Comparison of ENCODE assay signal across 15 cellular contexts in genomic region chr12:69397978-69398377, GRCh38. TPM values are rescaled to one million over a fixed set of nuclear protein-coding genes. Genes with fewer than 3 reads are reported as not detected.
"Had no signal": no experiment of that assay in that cellular context is flagged by ENCODE, and none has a peak within 500 bp of the region (broad histone marks: within the 10 kb centered on the region; RNA-seq: fewer than 3 reads in every experiment).

No MANE protein-coding gene starts in this region.

- H3K4me1 ChIP-seq: colonic mucosa, gastroesophageal sphincter, tibial nerve had no signal

- H3K27me3 ChIP-seq: colonic mucosa, gastroesophageal sphincter, heart right ventricle, tibial nerve had no signal

- H3K9me3 ChIP-seq: colonic mucosa, gastroesophageal sphincter had no signal

- H3K4me3 ChIP-seq: colonic mucosa, gastroesophageal sphincter, heart right ventricle, tibial nerve had no signal

- DNase-seq: activated CD4-positive, alpha-beta T cell treated with anti-CD3 and anti-CD28 coated beads, Interleukin-2, amount 50 U/mL, for 4 hours; activated effector memory CD4-positive, alpha-beta T cell treated with anti-CD3 and anti-CD28 coated beads, Interleukin-2, amount 50 U/mL, for 16 hours; activated naive CD4-positive, alpha-beta T cell treated with anti-CD3 and anti-CD28 coated beads, Interleukin-2, amount 50 U/mL, for 16 hours; activated T-cell treated with anti-CD3 and anti-CD28 coated beads, Interleukin-2, amount 50 U/mL, for 72 hours; caudate nucleus; colonic mucosa; endodermal cell; heart right ventricle; left ventricle myocardium superior; occipital lobe; retina had no signal

- H3K27ac ChIP-seq: colonic mucosa, epithelial cell of prostate, gastroesophageal sphincter, heart right ventricle, tibial nerve had no signal

- H3K36me3 ChIP-seq: colonic mucosa, heart right ventricle had no signal

- ATAC-seq: activated T-cell treated with anti-CD3 and anti-CD28 coated beads, Interleukin-2, amount 50 U/mL, for 72 hours; gastroesophageal sphincter; heart right ventricle; left ventricle myocardium superior had no signal

RNA-seq across cellular contexts. Expression of gene LYZ, which starts 49.8 kb away (rescaled TPM):
- total RNA-seq: activated CD8-positive, alpha-beta memory T cell treated with anti-CD3 and anti-CD28 coated beads for 36 hours; endodermal cell had no signal
